32 cellular contexts compared by ENCODE assay signal in genomic region chr7:101405474-101406067, GRCh38. TPM values are rescaled to one million over a fixed set of nuclear protein-coding genes. Genes with fewer than 3 reads are reported as not detected.
"Had no signal": no experiment of that assay in that cellular context is flagged by ENCODE, and none has a peak within 500 bp of the region (broad histone marks: within the 10 kb centered on the region; RNA-seq: fewer than 3 reads in every experiment).

No MANE protein-coding gene starts in this region.

- H3K27ac ChIP-seq: ascending aorta, body of pancreas, KMS-11, SK-N-MC had no signal

- H3K4me1 Mint-ChIP-seq: activated CD4-positive, alpha-beta T cell treated with anti-CD3 and anti-CD28 coated beads, Interleukin-2, amount 10 ng/mL, durations not matched to agents 24 days and 14 days; activated CD8-positive, alpha-beta memory T cell treated with anti-CD3 and anti-CD28 coated beads, Interleukin-2, amount 10 ng/mL, durations not matched to agents 7 days and 5 days; activated naive CD8-positive, alpha-beta T cell treated with anti-CD3 and anti-CD28 coated beads, Interleukin-2, amount 50 U/mL, for 24 hours had no signal

- DNase-seq: activated CD4-positive, alpha-beta T cell treated with anti-CD3 and anti-CD28 coated beads for 1 hour; activated CD4-positive, alpha-beta T cell treated with anti-CD3 and anti-CD28 coated beads, Interleukin-2, amount 10 ng/mL, durations not matched to agents 24 days and 14 days; activated CD4-positive, alpha-beta T cell treated with anti-CD3 and anti-CD28 coated beads, Interleukin-2, amount 50 U/mL, for 48 hours; activated CD8-positive, alpha-beta memory T cell treated with anti-CD3 and anti-CD28 coated beads, Interleukin-2, amount 10 ng/mL, durations not matched to agents 7 days and 5 days; activated effector memory CD4-positive, alpha-beta T cell treated with anti-CD3 and anti-CD28 coated beads, Interleukin-2, amount 50 U/mL, for 16 hours; activated naive CD4-positive, alpha-beta T cell treated with Interleukin-2 at 50 U/mL for 16 hours; activated naive CD8-positive, alpha-beta T cell treated with anti-CD3 and anti-CD28 coated beads, Interleukin-2, amount 50 U/mL, for 24 hours; activated T-cell treated with anti-CD3 and anti-CD28 coated beads, Interleukin-2, amount 50 U/mL, for 24 hours; amniotic stem cell; body of pancreas; central memory CD4-positive, alpha-beta T cell; MV-4-11; NCI-H146; NCI-H1930; NCI-H2107; NCI-H2171 treated with DMSO at 0.1 percent for 48 hours; NCI-H226; NCI-H526; NCI-H774; RPMI8226; SW 1271 had no signal

- H3K4me1 ChIP-seq: ascending aorta had no signal

- H3K4me3 Mint-ChIP-seq: activated CD4-positive, alpha-beta T cell treated with anti-CD3 and anti-CD28 coated beads, Interleukin-2, amount 10 ng/mL, durations not matched to agents 24 days and 14 days; activated CD8-positive, alpha-beta memory T cell treated with anti-CD3 and anti-CD28 coated beads, Interleukin-2, amount 10 ng/mL, durations not matched to agents 7 days and 5 days; activated naive CD8-positive, alpha-beta T cell treated with anti-CD3 and anti-CD28 coated beads, Interleukin-2, amount 50 U/mL, for 24 hours; activated T-cell treated with anti-CD3 and anti-CD28 coated beads, Interleukin-2, amount 50 U/mL, for 24 hours; activated T-helper 1 cell treated with anti-CD3 and anti-CD28 coated beads, Interleukin-12 subunit alpha, Interleukin-12 subunit beta, Interleukin-2, Interleukin-4 antibody, amounts not matched to agents 30 ng/mL and 10 ng/mL and 1 ng/mL, durations not matched to agents 14 hours and 24 hours and 36 hours; IgD-negative memory B cell; T-helper 1 cell treated with Interleukin-12 subunit alpha and Interleukin-12 subunit beta and Interleukin-4 antibody, amounts not matched to agents 30 μg/mL and 1 μg/mL, for 36 hours had no signal

- H3K27me3 ChIP-seq: ascending aorta, body of pancreas had no signal

- H3K27ac Mint-ChIP-seq: activated CD4-positive, alpha-beta T cell treated with anti-CD3 and anti-CD28 coated beads, Interleukin-2, amount 10 ng/mL, durations not matched to agents 24 days and 14 days; activated CD8-positive, alpha-beta memory T cell treated with anti-CD3 and anti-CD28 coated beads, Interleukin-2, amount 10 ng/mL, durations not matched to agents 7 days and 5 days; activated naive CD4-positive, alpha-beta T cell treated with anti-CD3 and anti-CD28 coated beads, Interleukin-2, amount 50 U/mL, for 72 hours; activated naive CD8-positive, alpha-beta T cell treated with anti-CD3 and anti-CD28 coated beads, Interleukin-2, amount 50 U/mL, for 24 hours; activated T-cell treated with anti-CD3 and anti-CD28 coated beads, Interleukin-2, amount 50 U/mL, for 24 hours; activated T-helper 1 cell treated with anti-CD3 and anti-CD28 coated beads, Interleukin-12 subunit alpha, Interleukin-12 subunit beta, Interleukin-2, Interleukin-4 antibody, amounts not matched to agents 30 ng/mL and 10 ng/mL and 1 ng/mL, durations not matched to agents 14 hours and 24 hours and 36 hours; IgD-negative memory B cell; T-helper 1 cell treated with Interleukin-12 subunit alpha and Interleukin-12 subunit beta and Interleukin-4 antibody, amounts not matched to agents 30 μg/mL and 1 μg/mL, for 36 hours had no signal

- H3K36me3 ChIP-seq: ascending aorta had no signal

- H3K9ac ChIP-seq: KMS-11 had no signal

- H3K4me2 ChIP-seq: KMS-11 had no signal

- ATAC-seq: activated CD8-positive, alpha-beta memory T cell treated with anti-CD3 and anti-CD28 coated beads, Interleukin-2, amount 10 ng/mL, durations not matched to agents 7 days and 5 days; activated naive CD4-positive, alpha-beta T cell treated with anti-CD3 and anti-CD28 coated beads, Interleukin-2, amount 50 U/mL, for 72 hours; activated naive CD8-positive, alpha-beta T cell treated with anti-CD3 and anti-CD28 coated beads, Interleukin-2, amount 50 U/mL, for 24 hours; body of pancreas; Right ventricle myocardium inferior had no signal

- H3K4me3 ChIP-seq: ascending aorta, body of pancreas, SK-N-MC had no signal

- H3K36me3 Mint-ChIP-seq: IgD-negative memory B cell had no signal

RNA-seq across cellular contexts. Expression of gene COL26A1, which starts 42.9 kb away (rescaled TPM):
- total RNA-seq: activated CD4-positive, alpha-beta T cell treated with anti-CD3 and anti-CD28 coated beads, Interleukin-2, amount 10 ng/mL, durations not matched to agents 24 days and 14 days; activated CD8-positive, alpha-beta memory T cell treated with anti-CD3 and anti-CD28 coated beads, Interleukin-2, amount 10 ng/mL, durations not matched to agents 7 days and 5 days; activated naive CD4-positive, alpha-beta T cell treated with anti-CD3 and anti-CD28 coated beads, Interleukin-2, amount 50 U/mL, for 72 hours; activated T-helper 1 cell treated with anti-CD3 and anti-CD28 coated beads, Interleukin-12 subunit alpha, Interleukin-12 subunit beta, Interleukin-2, Interleukin-4 antibody, amounts not matched to agents 30 ng/mL and 10 ng/mL and 1 ng/mL, durations not matched to agents 14 hours and 24 hours and 36 hours; ascending aorta; bronchial epithelial cell; MCF 10A; OCI-LY7; Right ventricle myocardium inferior had no signal
- polyA plus RNA-seq: IgD-negative memory B cell had no signal
